8 cellular contexts compared by ENCODE assay signal in the genomic region with DNA sequence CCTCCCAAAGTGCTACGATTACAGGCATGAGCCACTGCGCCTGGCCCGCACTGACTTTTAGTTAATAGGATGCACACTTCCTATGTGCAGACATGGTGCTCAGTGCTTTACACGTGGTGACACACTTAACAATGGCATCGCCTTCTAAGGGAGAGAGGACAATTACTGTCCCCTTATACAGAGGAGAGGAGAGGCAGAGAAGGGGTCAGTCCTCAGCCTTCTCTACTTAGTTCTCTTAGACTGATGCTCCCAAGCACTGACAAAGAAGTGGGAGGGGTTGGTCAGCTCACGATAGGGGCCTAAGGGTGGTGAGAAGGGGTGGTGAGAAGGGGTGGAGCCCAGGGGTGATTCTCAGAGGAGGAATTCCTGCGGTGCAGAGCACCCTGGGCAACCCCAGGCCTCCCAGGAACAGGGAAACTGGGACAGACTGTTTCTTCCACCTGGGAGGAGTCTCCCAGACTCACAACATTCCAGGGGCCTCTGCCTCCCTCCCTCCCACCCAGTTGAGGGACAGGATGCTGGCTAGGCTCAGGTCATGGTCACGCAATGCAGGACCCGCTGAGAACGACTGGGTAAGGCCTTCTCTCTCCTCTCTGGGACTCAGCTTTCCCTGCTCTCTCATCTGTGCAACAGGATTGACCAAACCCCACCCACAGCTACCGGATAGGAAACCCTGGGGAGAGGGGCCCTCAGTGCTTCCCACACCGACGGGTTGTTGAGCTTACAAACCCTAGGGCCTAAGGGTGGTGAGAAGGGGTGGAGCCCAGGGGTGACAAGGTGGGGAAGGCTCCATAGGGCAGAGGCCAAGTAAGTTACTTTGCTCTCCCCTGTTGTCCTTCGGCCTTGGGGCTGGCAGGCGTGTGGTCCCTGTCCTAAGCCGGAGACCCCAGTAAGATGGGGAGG. TPM values are rescaled to one million over a fixed set of nuclear protein-coding genes. Genes with fewer than 3 reads are reported as not detected.
DNase-seq lines count a peak whose midpoint lies in the region; ATAC-seq and TF ChIP-seq lines count a peak whose summit lies in the region.

No MANE protein-coding gene starts in this region.

- no peak for TF ChIP-seq CTCF in heart left ventricle (IDR thresholded peaks at IDR 0.05)
- TF ChIP-seq CTCF in epithelial cell of esophagus (IDR thresholded peaks at IDR 0.05; ENCODE audit: insufficient read depth, low read depth, low read length, missing control alignments), result no peak
- TF ChIP-seq CTCF in neutrophil (IDR thresholded peaks at IDR 0.05), result no peak

- peaks cover 25% of the 10 kb centered on the region for H3K4me1 Mint-ChIP-seq in T-helper 2 cell treated with Interferon-gamma antibody and Interleukin-4, amounts not matched to agents 5 μg/mL and 100 μg/mL, for 36 hours (ENCODE audit: low read depth)

- H3K4me3 Mint-ChIP-seq in T-helper 2 cell treated with Interferon-gamma antibody and Interleukin-4, amounts not matched to agents 5 μg/mL and 100 μg/mL, for 36 hours, result peak overlapping the region; percentile 94

- H3K9me3 Mint-ChIP-seq in T-helper 2 cell treated with Interferon-gamma antibody and Interleukin-4, amounts not matched to agents 5 μg/mL and 100 μg/mL, for 36 hours, result no peaks in the 10 kb centered on the region

- WGBS in heart left ventricle, 4 donors, result 21 to 30% (median 27%) methylated on average over 13 to 16 of the region's 16 CpGs

- H3K27ac ChIP-seq in heart left ventricle (peak overlapping the region in 9 of 12 donors; percentile 88 to 97 (median 93)), neutrophil (peak overlapping the region; percentile 94)

- H3K27me3 Mint-ChIP-seq in T-helper 2 cell treated with Interferon-gamma antibody and Interleukin-4, amounts not matched to agents 5 μg/mL and 100 μg/mL, for 36 hours (ENCODE audit: low read depth), result no peaks in the 10 kb centered on the region

- DNase-seq in heart left ventricle (peak in 1 of 5 donors; percentile 25), Right ventricle myocardium superior (no peak), epithelial cell of esophagus (ENCODE audit: low read depth) (peak; percentile 75), NCI-H774 (lab: John Stamatoyannopoulos, UW) (no peak), cortex of kidney (lab: John Stamatoyannopoulos, UW) (no peak)
- peak; percentile 24 for DNase-seq in T-helper 2 cell treated with Interferon-gamma antibody and Interleukin-4, amounts not matched to agents 5 μg/mL and 100 μg/mL, for 36 hours (ENCODE audit: low spot score)

- H3K36me3 ChIP-seq in heart left ventricle, result no peaks in the 10 kb centered on the region
- no peaks in the 10 kb centered on the region for H3K36me3 ChIP-seq in neutrophil

- ATAC-seq in heart left ventricle (no peak), Right ventricle myocardium superior (ENCODE audit: poor library complexity) (no peak), GM21381 (IDR thresholded peaks at IDR 0.05; ENCODE audit: unreplicated experiment) (no peak)

- TF ChIP-seq POLR2A in heart left ventricle (IDR thresholded peaks at IDR 0.05), result no peak

- H3K36me3 Mint-ChIP-seq in T-helper 2 cell treated with Interferon-gamma antibody and Interleukin-4, amounts not matched to agents 5 μg/mL and 100 μg/mL, for 36 hours (ENCODE audit: low read depth), result peaks cover 2% of the 10 kb centered on the region

- H3K4me1 ChIP-seq in heart left ventricle (peaks cover 0 to 64% (median 42%) of the 10 kb centered on the region in 12 donors), neutrophil (ENCODE audit: control insufficient read depth in 1 of 2, insufficient read depth in 1 of 2, low read depth in 1 of 2, low read length in 1 of 2) (peaks cover 36 to 41% of the 10 kb centered on the region in 2 experiments)

- H3K9me3 ChIP-seq in heart left ventricle, result no peaks in the 10 kb centered on the region
- H3K9me3 ChIP-seq in neutrophil, result no peaks in the 10 kb centered on the region

- peak overlapping the region; percentile 76 for H3K27ac Mint-ChIP-seq in T-helper 2 cell treated with Interferon-gamma antibody and Interleukin-4, amounts not matched to agents 5 μg/mL and 100 μg/mL, for 36 hours

- H3K4me3 ChIP-seq in heart left ventricle (peak overlapping the region; percentile 77 to 99 (median 96)), epithelial cell of esophagus (ENCODE audit: low read length) (peak overlapping the region; percentile 77), neutrophil (ENCODE audit: low read depth in 1 of 2, low read length in 1 of 2) (peak overlapping the region; percentile 92 to 95)

- H3K27me3 ChIP-seq in heart left ventricle (no peaks in the 10 kb centered on the region), neutrophil (no peaks in the 10 kb centered on the region)

- intact Hi-C loops in heart left ventricle (cut with DNase I) (no loop called here), Right ventricle myocardium superior (cut with DNase I) (no loop called here)

RNA-seq across cellular contexts. Expression of a gene that starts 1.6 kb away (rescaled TPM):
- total RNA-seq in heart left ventricle (10 to 100 TPM; 13.4 to 29.0 (median 20.4) TPM), Right ventricle myocardium superior (17.8 TPM)
- 10 to 100 TPM; 16.1 to 27.8 TPM for polyA plus RNA-seq in heart left ventricle

RNA-seq across cellular contexts. Expression of a gene that starts 9.3 kb away (rescaled TPM):
- 10 to 100 TPM in 1 of 9 donors, 1 to 10 TPM in 8; 4.0 to 12.4 (median 7.3) TPM for total RNA-seq in heart left ventricle
- 1 to 10 TPM; 1.8 to 5.3 TPM for polyA plus RNA-seq in heart left ventricle
- 6.5 TPM for total RNA-seq in Right ventricle myocardium superior

RNA-seq across cellular contexts. Expression of a gene that starts 40.1 kb away (rescaled TPM):
- total RNA-seq in heart left ventricle (1 to 10 TPM in 8 of 9 donors, under 1 TPM in 1; 1.00 to 4.1 (median 2.1) TPM), Right ventricle myocardium superior (0.94 TPM)
- polyA plus RNA-seq in heart left ventricle, result 1 to 10 TPM in 1 of 2 donors, under 1 TPM in 1; 0.72 to 3.2 TPM

Comparison
In these comparisons a context has a peak if more than half of its experiments do, and no peak if none do; other contexts are left out.
1. DNase-seq: peak in T-helper 2 cell treated with Interferon-gamma antibody and Interleukin-4, amounts not matched to agents 5 μg/mL and 100 μg/mL, for 36 hours (single experiment) and epithelial cell of esophagus (single experiment); none in Right ventricle myocardium superior (single experiment), NCI-H774 (single experiment) and cortex of kidney (single experiment).
2. Peak in every context shown above with its lines, with median percentiles within 50 percentile points of each other: H3K4me3 ChIP-seq.